Comparison of ENCODE assay signal across 15 cellular contexts in the genomic region with DNA sequence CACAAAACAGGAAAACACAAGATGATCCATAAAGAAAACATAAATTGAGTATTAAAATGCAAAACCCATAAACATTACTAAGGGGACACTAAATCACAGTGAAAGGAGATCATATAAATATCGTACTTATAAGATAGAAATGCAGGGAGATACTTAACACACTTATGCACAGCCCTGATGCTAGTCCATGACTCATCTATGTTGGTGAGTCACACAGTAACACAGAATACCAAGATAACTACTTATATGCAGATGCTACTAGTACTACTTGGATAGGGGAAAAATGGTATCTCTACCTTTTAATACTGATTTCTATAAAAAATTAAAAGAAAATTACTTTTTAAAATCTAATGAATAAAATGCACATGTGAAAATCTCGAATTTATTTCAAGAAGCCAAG.
DNase-seq lines count a peak whose midpoint lies in the region; ATAC-seq, FAIRE-seq and TF ChIP-seq lines count a peak whose summit lies in the region.
"Had no signal": no experiment of that assay in that cellular context is flagged by ENCODE, and none has a peak within 500 bp of the region (broad histone marks: within the 10 kb centered on the region; RNA-seq: fewer than 3 reads in every experiment).

No MANE protein-coding gene starts in this region.

- H3K27ac Mint-ChIP-seq in activated T-helper 17 cell treated with anti-CD3 and anti-CD28 coated beads, Interleukin-2, amount 50 U/mL, for 72 hours, result no peak overlapping the region
- H3K27ac Mint-ChIP-seq: activated CD4-positive, alpha-beta T cell treated with anti-CD3 and anti-CD28 coated beads, Interleukin-2, amount 10 ng/mL, durations not matched to agents 24 days and 14 days; natural killer cell treated with Interleukin-12 subunit alpha and Interleukin-12 subunit beta and Interleukin-15 and Interleukin-18, amount 100 ng/mL, for 72 hours; stimulated activated naive B cell treated with anti-CD40 and anti-IgM and Interleukin-4, amounts not matched to agents 10 μg/mL and 1 μg/mL and 100 μg/mL, for 72 hours had no signal

- no peaks in the 10 kb centered on the region for H3K36me3 ChIP-seq in adrenal gland (replicated peaks in 1 of 2)
- H3K36me3 ChIP-seq: SJSA1 had no signal

- peaks cover 26% of the 10 kb centered on the region for H3K27me3 Mint-ChIP-seq in activated T-helper 17 cell treated with anti-CD3 and anti-CD28 coated beads, Interleukin-2, amount 50 U/mL, for 72 hours

- H3K4me1 ChIP-seq in adrenal gland (replicated peaks in 1 of 2), result no peaks in the 10 kb centered on the region
- H3K4me1 ChIP-seq: SJSA1 had no signal

- DNase-seq in AG04450 (ENCODE audit: low read depth, low spot score) (peak; percentile 43), H54 (ENCODE audit: insufficient read length, low spot score) (peak; percentile 63), hepatic stellate cell (ENCODE audit: low spot score) (peak; percentile 47), ureter (ENCODE audit: low spot score) (no peak), G401 (ENCODE audit: low spot score) (no peak), adrenal gland (no peak)
- no peak for DNase-seq in stimulated activated CD4-positive, alpha-beta T cell treated with anti-CD3 and anti-CD28 coated beads, Interleukin-2, amount 100 ng/mL, for 48 hours
- DNase-seq: activated CD4-positive, alpha-beta T cell treated with anti-CD3 and anti-CD28 coated beads, Interleukin-2, amount 10 ng/mL, durations not matched to agents 24 days and 14 days; activated naive CD4-positive, alpha-beta T cell treated with Interleukin-2 at 50 U/mL for 16 hours; KG1; stimulated activated CD4-positive, alpha-beta T cell treated with anti-CD3 and anti-CD28 coated beads, Interleukin-15, amount 100 ng/mL, for 24 hours; stimulated activated naive B cell treated with anti-CD40 and anti-IgM and Interleukin-4, amounts not matched to agents 10 μg/mL and 1 μg/mL and 100 μg/mL, for 72 hours had no signal

- 44 to 69% (median 47%) methylated on average over 2 of the region's 2 CpGs for WGBS in adrenal gland, 4 donors

- in situ Hi-C loops in G401 (cut with HindIII; ENCODE audit: low sequenced_read_pairs), result no loop called here

- TF ChIP-seq CTCF in AG04450 (IDR thresholded peaks at IDR 0.05; ENCODE audit: low read depth, low read length), result no peak
- no peak for TF ChIP-seq CTCF in adrenal gland (IDR thresholded peaks at IDR 0.05)

- H3K4me1 Mint-ChIP-seq in activated T-helper 17 cell treated with anti-CD3 and anti-CD28 coated beads, Interleukin-2, amount 50 U/mL, for 72 hours, result no peaks in the 10 kb centered on the region
- H3K4me1 Mint-ChIP-seq: stimulated activated naive B cell treated with anti-CD40 and anti-IgM and Interleukin-4, amounts not matched to agents 10 μg/mL and 1 μg/mL and 100 μg/mL, for 72 hours had no signal

- H3K27ac ChIP-seq in AG04450 (ENCODE audit: low read depth, low read length) (no peak overlapping the region), adrenal gland (no peak overlapping the region)
- H3K27ac ChIP-seq: SJSA1 had no signal

- peak; percentile 65 for ATAC-seq in activated T-helper 17 cell treated with anti-CD3 and anti-CD28 coated beads, Interleukin-2, amount 50 U/mL, for 72 hours (replicated peaks)
- ATAC-seq: natural killer cell treated with Interleukin-12 subunit alpha and Interleukin-12 subunit beta and Interleukin-15 and Interleukin-18, amount 100 ng/mL, for 72 hours; stimulated activated naive B cell treated with anti-CD40 and anti-IgM and Interleukin-4, amounts not matched to agents 10 μg/mL and 1 μg/mL and 100 μg/mL, for 72 hours had no signal

- no peaks in the 10 kb centered on the region; the same call in 1 of the 2 replicates for H3K9me3 ChIP-seq in AG04450 (ENCODE audit: control insufficient read depth, insufficient read depth, low read length)
- no peaks in the 10 kb centered on the region for H3K9me3 ChIP-seq in adrenal gland (replicated peaks in 1 of 3)
- H3K9me3 ChIP-seq: SJSA1 had no signal

- H3K36me3 Mint-ChIP-seq in activated T-helper 17 cell treated with anti-CD3 and anti-CD28 coated beads, Interleukin-2, amount 50 U/mL, for 72 hours (ENCODE audit: low read depth), result no peaks in the 10 kb centered on the region
- H3K36me3 Mint-ChIP-seq: natural killer cell treated with Interleukin-12 subunit alpha and Interleukin-12 subunit beta and Interleukin-15 and Interleukin-18, amount 100 ng/mL, for 72 hours; stimulated activated naive B cell treated with anti-CD40 and anti-IgM and Interleukin-4, amounts not matched to agents 10 μg/mL and 1 μg/mL and 100 μg/mL, for 72 hours had no signal

- peak; percentile 58 for FAIRE-seq in H54 (lab: Jason Lieb, UNC)

- CTCF ChIA-PET in AG04450 (lab: Charles Lee), result no interaction called here

- POLR2A ChIA-PET in AG04450 (lab: Yijun Ruan, JAX), result no interaction called here

- TF ChIP-seq POLR2A in H54 (IDR thresholded peaks at IDR 0.05; ENCODE audit: low read depth, low read length) (no peak), adrenal gland (IDR thresholded peaks at IDR 0.05) (no peak)

- no peaks in the 10 kb centered on the region for H3K27me3 ChIP-seq in AG04450 (ENCODE audit: control insufficient read depth, insufficient read depth, low read length)
- H3K27me3 ChIP-seq in adrenal gland, result no peaks in the 10 kb centered on the region
- H3K27me3 ChIP-seq: SJSA1 had no signal

- intact Hi-C loops in adrenal gland (cut with DNase I), result no loop called here

- H3K4me3 ChIP-seq in AG04450 (ENCODE audit: low read depth, low read length), result no peak overlapping the region
- no peak overlapping the region for H3K4me3 ChIP-seq in adrenal gland
- H3K4me3 ChIP-seq: SJSA1 had no signal

- H3K4me3 Mint-ChIP-seq in activated T-helper 17 cell treated with anti-CD3 and anti-CD28 coated beads, Interleukin-2, amount 50 U/mL, for 72 hours, result no peak overlapping the region
- H3K4me3 Mint-ChIP-seq: activated CD4-positive, alpha-beta T cell treated with anti-CD3 and anti-CD28 coated beads, Interleukin-2, amount 10 ng/mL, durations not matched to agents 24 days and 14 days; natural killer cell treated with Interleukin-12 subunit alpha and Interleukin-12 subunit beta and Interleukin-15 and Interleukin-18, amount 100 ng/mL, for 72 hours; stimulated activated naive B cell treated with anti-CD40 and anti-IgM and Interleukin-4, amounts not matched to agents 10 μg/mL and 1 μg/mL and 100 μg/mL, for 72 hours had no signal

- H3K9me3 Mint-ChIP-seq in activated T-helper 17 cell treated with anti-CD3 and anti-CD28 coated beads, Interleukin-2, amount 50 U/mL, for 72 hours, result no peaks in the 10 kb centered on the region
- H3K9me3 Mint-ChIP-seq: stimulated activated naive B cell treated with anti-CD40 and anti-IgM and Interleukin-4, amounts not matched to agents 10 μg/mL and 1 μg/mL and 100 μg/mL, for 72 hours had no signal

Comparison
In these comparisons a context has a peak if more than half of its experiments do, and no peak if none do; other contexts are left out.
1. DNase-seq: peak in AG04450 (single experiment), H54 (single experiment) and hepatic stellate cell (single experiment); none in stimulated activated CD4-positive, alpha-beta T cell treated with anti-CD3 and anti-CD28 coated beads, Interleukin-2, amount 100 ng/mL, for 48 hours (0 of 2), ureter (single experiment), G401 (single experiment) and adrenal gland (0 of 7).